ENCODE assay signal across 9 cellular contexts in the genomic region with DNA sequence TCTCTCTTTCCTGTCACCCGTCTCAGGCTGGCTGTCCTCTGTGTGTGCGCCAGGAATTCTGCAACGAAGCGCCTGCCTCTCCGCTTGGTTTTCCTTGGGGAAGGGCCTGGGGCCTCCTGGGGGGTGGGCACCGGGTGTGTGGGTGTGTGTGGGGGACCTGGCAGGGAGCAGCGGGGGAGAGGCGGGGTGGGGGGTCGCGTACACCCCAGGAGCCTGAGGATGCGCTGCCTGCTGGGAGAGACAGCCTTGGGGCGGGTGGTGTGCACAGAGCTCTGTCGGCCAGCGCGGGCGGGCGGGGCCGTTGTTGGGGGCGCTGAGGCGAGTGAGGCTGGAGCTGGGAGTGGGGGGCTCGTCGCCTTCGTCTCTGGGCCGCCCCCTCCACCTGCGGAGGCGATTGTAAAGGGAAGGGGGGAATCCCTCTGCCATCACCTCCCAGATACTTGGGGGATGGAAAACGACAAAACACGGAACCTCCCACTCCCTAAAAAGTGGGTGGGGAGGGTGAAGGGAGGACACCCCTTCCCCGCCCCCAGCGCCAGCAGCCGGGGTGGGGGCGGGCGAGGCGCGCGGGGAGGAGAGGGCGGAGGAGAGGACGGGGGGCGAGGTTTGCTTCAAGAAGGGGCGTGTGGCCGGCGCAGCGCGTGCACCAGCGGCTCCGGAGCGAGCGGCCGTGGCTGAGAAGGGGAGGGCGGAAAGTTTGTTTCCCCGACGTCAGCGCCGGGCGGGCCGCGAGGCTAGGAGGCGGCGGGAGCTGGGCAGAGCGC. TPM values are rescaled to one million over a fixed set of nuclear protein-coding genes. Genes with fewer than 3 reads are reported as not detected.
DNase-seq lines count a peak whose midpoint lies in the region; ATAC-seq, FAIRE-seq and TF ChIP-seq lines count a peak whose summit lies in the region.
"Had no signal": no experiment of that assay in that cellular context is flagged by ENCODE, and none has a peak within 500 bp of the region (broad histone marks: within the 10 kb centered on the region; RNA-seq: fewer than 3 reads in every experiment).

A gene (plus strand): TSS at position 640 of the 764 bp plus-strand sequence. CDS start 221 bp downstream, outside the sequence.

- WGBS in HepG2 (ENCODE audit: low lambda C conversion rate): 8% methylated on average over 30 of the region's 60 CpGs
- WGBS in stomach, 5 donors: 1 to 5% (median 2%) methylated on average over 10 to 56 of the region's 60 CpGs

- H3K4me3 ChIP-seq in BE2C (ENCODE audit: low read depth, low read length) (peak within 1 kb of the TSS; percentile 33), HepG2 (replicated peaks in 1 of 3; ENCODE audit: insufficient read depth in 1 of 3, low read depth in 2 of 3, low read length in 3 of 3) (peak within 1 kb of the TSS in 1 of 3 experiments; percentile 4; a peak in 1 of 6 replicates), stomach (peak within 1 kb of the TSS; percentile 39 to 53 (median 43))

- no peak for FAIRE-seq in HepG2 (lab: Jason Lieb, UNC)
- FAIRE-seq: GM18507 had no signal

- H3K9me3 Mint-ChIP-seq in brain: peaks cover 0 to 7% (median 0%) of the 10 kb centered on the region in 5 experiments

- peak within 1 kb of the TSS; percentile 67 to 83 (median 74) for H3K4me3 Mint-ChIP-seq in brain

- H3K27me3 ChIP-seq in BE2C: peaks cover 8% of the 10 kb centered on the region
- peaks cover 16 to 54% of the 10 kb centered on the region in 2 experiments for H3K27me3 ChIP-seq in HepG2 (ENCODE audit: control insufficient read depth in 1 of 2, insufficient read depth in 2 of 2, low read length in 2 of 2)
- H3K27me3 ChIP-seq in stomach: peaks cover 0 to 73% (median 33%) of the 10 kb centered on the region in 3 donors

- no peak for TF ChIP-seq CTCF in BE2C (IDR thresholded peaks at IDR 0.05; ENCODE audit: low read depth, low read length)
- no peak for TF ChIP-seq CTCF in brain (conservative IDR thresholded peaks at IDR 0.05)
- TF ChIP-seq CTCF in HepG2 (CRISPR knock-in tag; IDR thresholded peaks at IDR 0.05): no peak
- no peak for TF ChIP-seq CTCF in stomach (IDR thresholded peaks at IDR 0.05)

- POLR2A ChIA-PET in HepG2 (lab: Yijun Ruan, JAX): no interaction called here

- DNase-seq in BE2C (peak; percentile 48), NCI-H69 (lab: John Stamatoyannopoulos, UW) (peak; percentile 49), HepG2 (ENCODE audit: low spot score) (no peak), stomach (no peak), NCI-H2081 (lab: John Stamatoyannopoulos, UW) (no peak), OCI-M1 (lab: John Stamatoyannopoulos, UW) (no peak)

- CTCF ChIA-PET in HepG2 (lab: Yijun Ruan, JAX; ENCODE audit: low intra/inter-chr PET ratio, low total read pairs): no interaction called here

- H2AFZ ChIP-seq in HepG2 (ENCODE audit: low read length): no peak within 1 kb of the TSS

- H3K36me3 Mint-ChIP-seq in brain: no peaks in the 10 kb centered on the region

- H3K27ac Mint-ChIP-seq in brain: peak within 1 kb of the TSS in 1 of 5 experiments; percentile 49

- peak within 1 kb of the TSS; percentile 7; the same call in 1 of the 2 replicates for H3K4me2 ChIP-seq in HepG2 (ENCODE audit: low read depth, low read length)

- ATAC-seq in HepG2: peak; percentile 24; the same call in 2 of the 3 replicates
- no peak for ATAC-seq in HG02571 (IDR thresholded peaks at IDR 0.05; ENCODE audit: unreplicated experiment)

- no peaks in the 10 kb centered on the region for H4K20me1 ChIP-seq in HepG2 (ENCODE audit: insufficient read depth, low read length)

- no peak for TF ChIP-seq RAD21 in HepG2 (CRISPR knock-in tag; IDR thresholded peaks at IDR 0.05)

- in situ Hi-C loops in HepG2 (cut with HindIII; ENCODE audit: extremely low pct_ligation_motif_present, low pct_unique_long_range_greater_than_20kb): no loop called here

- H3K4me1 ChIP-seq in BE2C (no peaks in the 10 kb centered on the region), HepG2 (ENCODE audit: insufficient read depth, low read length) (no peaks in the 10 kb centered on the region), stomach (peaks cover 9 to 21% (median 19%) of the 10 kb centered on the region in 4 donors)

- H3K27me3 Mint-ChIP-seq in brain: peaks cover 91% of the 10 kb centered on the region

- no peak within 1 kb of the TSS for H3K27ac ChIP-seq in HepG2 (ENCODE audit: extremely low read length, insufficient read depth, low read length)
- peak within 1 kb of the TSS in 2 of 5 donors; percentile 14 to 29 for H3K27ac ChIP-seq in stomach

- BruUV-seq in HepG2 (replicated peaks; lab: Mats Ljungman, UMichigan): no TSS peak

- no peaks in the 10 kb centered on the region for H3K36me3 ChIP-seq in BE2C
- no peaks in the 10 kb centered on the region for H3K36me3 ChIP-seq in HepG2 (replicated peaks in 1 of 2; ENCODE audit: control insufficient read depth in 1 of 2, insufficient read depth in 2 of 2, low read length in 2 of 2)
- H3K36me3 ChIP-seq in stomach: no peaks in the 10 kb centered on the region

- H3K79me2 ChIP-seq in HepG2 (ENCODE audit: insufficient read depth, low read length): no peaks in the 10 kb centered on the region

- TF ChIP-seq EP300 in HepG2 (IDR thresholded peaks at IDR 0.05; ENCODE audit: low read depth in 2 of 2, low read length in 2 of 2) (no peak), HepG2 (CRISPR knock-in tag; IDR thresholded peaks at IDR 0.05; ENCODE audit: borderline replicate concordance) (no peak), stomach (IDR thresholded peaks at IDR 0.05) (no peak)

- H3K9me3 ChIP-seq in BE2C: no peaks in the 10 kb centered on the region
- H3K9me3 ChIP-seq in HepG2 (ENCODE audit: low read length): no peaks in the 10 kb centered on the region
- no peaks in the 10 kb centered on the region for H3K9me3 ChIP-seq in stomach

- no peak within 1 kb of the TSS for H3K9ac ChIP-seq in HepG2 (ENCODE audit: insufficient read depth, low read depth, low read length)

- TF ChIP-seq POLR2A in HepG2 (IDR thresholded peaks at IDR 0.05; ENCODE audit: insufficient read depth in 1 of 2, low read depth in 2 of 2, low read length in 2 of 2): no peak
- no peak for TF ChIP-seq POLR2A in stomach (IDR thresholded peaks at IDR 0.05)

- intact Hi-C loops in HepG2 (cut with micrococcal nuclease; ENCODE audit: unreplicated experiment) (no loop called here), stomach (cut with DNase I; ENCODE audit: low total_unique reads) (no loop called here)

- H3K4me1 Mint-ChIP-seq in brain: peaks cover 6% of the 10 kb centered on the region

TF ChIP-seq in HepG2, 621 proteins besides CTCF, POLR2A, EP300 and RAD21 (continues in another document):
- TF ChIP-seq ADNP (CRISPR knock-in tag; IDR thresholded peaks at IDR 0.05) (no peak), GABPA (IDR thresholded peaks at IDR 0.05; ENCODE audit: low read depth, low read length) (no peak), GABPA (CRISPR knock-in tag; IDR thresholded peaks at IDR 0.05; ENCODE audit: low read depth) (no peak), ZNF326 (CRISPR knock-in tag; IDR thresholded peaks at IDR 0.05; ENCODE audit: borderline replicate concordance) (no peak), FOXK2 (IDR thresholded peaks at IDR 0.05) (no peak), ZNF777 (CRISPR knock-in tag; IDR thresholded peaks at IDR 0.05) (peak; percentile 67; the same call in 1 of the 2 replicates), NR3C1 (CRISPR knock-in tag; IDR thresholded peaks at IDR 0.05) (no peak)
- TF ChIP-seq, protein P1, sequence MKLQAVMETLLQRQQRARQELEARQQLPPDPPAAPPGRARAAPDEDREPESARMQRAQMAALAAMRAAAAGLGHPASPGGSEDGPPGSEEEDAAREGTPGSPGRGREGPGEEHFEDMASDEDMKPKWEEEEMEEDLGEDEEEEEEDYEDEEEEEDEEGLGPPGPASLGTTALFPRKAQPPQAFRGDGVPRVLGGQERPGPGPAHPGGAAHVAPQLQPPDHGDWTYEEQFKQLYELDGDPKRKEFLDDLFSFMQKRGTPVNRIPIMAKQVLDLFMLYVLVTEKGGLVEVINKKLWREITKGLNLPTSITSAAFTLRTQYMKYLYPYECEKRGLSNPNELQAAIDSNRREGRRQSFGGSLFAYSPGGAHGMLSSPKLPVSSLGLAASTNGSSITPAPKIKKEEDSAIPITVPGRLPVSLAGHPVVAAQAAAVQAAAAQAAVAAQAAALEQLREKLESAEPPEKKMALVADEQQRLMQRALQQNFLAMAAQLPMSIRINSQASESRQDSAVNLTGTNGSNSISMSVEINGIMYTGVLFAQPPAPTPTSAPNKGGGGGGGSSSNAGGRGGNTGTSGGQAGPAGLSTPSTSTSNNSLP (IDR thresholded peaks at IDR 0.05; ENCODE audit: low read depth, low read length): no peak

RNA-seq across cellular contexts. Expression of the gene that starts here (rescaled TPM):
- not detected for polyA plus RNA-seq in BE2C (2012; ENCODE audit: insufficient read depth, insufficient read length, low read depth)
- polyA plus RNA-seq in brain (ENCODE audit: insufficient read depth, low read depth, low replicate concordance): 0.51 TPM
- not detected in 2 replicates for total RNA-seq in HepG2 (2016; rRNA removed; fragmentation: Illumina TruSeq; extraction: Trizol)
- not detected in 2 replicates for total RNA-seq in HepG2 (2016; cell fraction: cytosol; rRNA removed; fragmentation: Illumina TruSeq; extraction: Trizol; ENCODE audit: low read depth)
- not detected in 2 replicates for total RNA-seq in HepG2 (2016; cell fraction: insoluble cytoplasmic fraction; rRNA removed; fragmentation: Illumina TruSeq; extraction: Trizol)
- not detected in 2 replicates for total RNA-seq in HepG2 (2016; cell fraction: membrane; rRNA removed; fragmentation: Illumina TruSeq; extraction: Trizol)
- not detected in 2 replicates for total RNA-seq in HepG2 (2016; cell fraction: nucleus; rRNA removed; fragmentation: Illumina TruSeq; extraction: Trizol)
- polyA plus RNA-seq in HepG2 (2011; rRNA removed): 0.05 TPM in 1 of 2 replicates, not detected in the other
- polyA plus RNA-seq in HepG2 (2011; cell fraction: cytosol; rRNA removed): not detected in 2 replicates
- not detected in 2 replicates for polyA plus RNA-seq in HepG2 (2011; cell fraction: nucleus; rRNA removed)
- polyA plus RNA-seq in HepG2 (2012): not detected in 2 replicates
- polyA plus RNA-seq in HepG2 (2016; cell fraction: cytosol; fragmentation: Illumina TruSeq; extraction: Trizol; ENCODE audit: low read depth): not detected in 2 replicates
- polyA plus RNA-seq in HepG2 (2016; cell fraction: insoluble cytoplasmic fraction; fragmentation: Illumina TruSeq; extraction: Trizol; ENCODE audit: low read depth): not detected in 2 replicates
- not detected in 2 replicates for polyA plus RNA-seq in HepG2 (2016; cell fraction: membrane; fragmentation: Illumina TruSeq; extraction: Trizol; ENCODE audit: low read depth)
- polyA plus RNA-seq in HepG2 (2016; cell fraction: nucleus; fragmentation: Illumina TruSeq; extraction: Trizol; ENCODE audit: insufficient read depth, low read depth): not detected in 2 replicates
- not detected in 2 replicates for polyA minus RNA-seq in HepG2 (2011; rRNA and poly(A)+ RNA removed; ENCODE audit: low replicate concordance)
- not detected in 2 replicates for polyA minus RNA-seq in HepG2 (2011; cell fraction: cytosol; rRNA and poly(A)+ RNA removed)
- not detected in 2 replicates for polyA minus RNA-seq in HepG2 (2011; cell fraction: nucleus; rRNA and poly(A)+ RNA removed)
- total RNA-seq in stomach: 1 to 10 TPM in 2 of 5 donors, under 1 TPM in 1, not detected in 2; 0.87 to 2.6 (median 1.7) TPM
- 1 to 10 TPM; 3.3 to 8.4 (median 6.7) TPM for polyA plus RNA-seq in stomach

Comparison
In these comparisons a context has a peak if more than half of its experiments do, and no peak if none do; other contexts are left out.
1. Peak in ATAC-seq and H3K4me2 ChIP-seq in HepG2; RNA of the gene not detected or under 1 TPM.
2. DNase-seq: peak in BE2C (single experiment) and NCI-H69 (single experiment); none in HepG2 (single experiment), stomach (single experiment), NCI-H2081 (0 of 2) and OCI-M1 (single experiment).